ENCODE assay signal across 22 cellular contexts in the genomic region with DNA sequence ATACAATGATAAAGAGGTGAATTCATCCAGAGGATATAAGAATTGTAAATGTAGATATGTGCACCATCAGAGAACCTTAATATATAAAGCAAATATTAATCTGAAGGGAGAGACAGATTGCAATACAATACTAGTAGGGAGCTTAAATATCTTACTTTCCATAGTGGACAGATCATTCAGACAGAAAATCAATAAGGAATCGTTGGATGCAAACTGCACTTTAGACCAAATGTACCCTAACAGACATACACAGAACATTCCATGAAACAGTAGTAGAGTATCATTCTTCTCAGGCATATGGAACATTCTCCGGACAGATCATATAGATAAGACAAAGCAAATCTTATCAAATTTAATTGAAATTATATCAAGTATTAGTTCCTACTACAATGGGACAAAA. TPM values are rescaled to one million over a fixed set of nuclear protein-coding genes. Genes with fewer than 3 reads are reported as not detected.
A peak's percentile ranks its signal among the peaks of the same experiment; 100 is the strongest.
DNase-seq lines count a peak whose midpoint lies in the region; ATAC-seq, FAIRE-seq and TF ChIP-seq lines count a peak whose summit lies in the region.
"Had no signal": no experiment of that assay in that cellular context is flagged by ENCODE, and none has a peak within 500 bp of the region (broad histone marks: within the 10 kb centered on the region; RNA-seq: fewer than 3 reads in every experiment).

No MANE protein-coding gene starts in this region.

- TF ChIP-seq CTCF in HepG2 (CRISPR knock-in tag; IDR thresholded peaks at IDR 0.05) (no peak), right lobe of liver (IDR thresholded peaks at IDR 0.05) (no peak)

- H3K36me3 ChIP-seq in HepG2 (replicated peaks in 1 of 2; ENCODE audit: control insufficient read depth in 1 of 2, insufficient read depth in 2 of 2, low read length in 2 of 2) (no peaks in the 10 kb centered on the region), right lobe of liver (no peaks in the 10 kb centered on the region)
- H3K36me3 ChIP-seq: BE2C had no signal

- WGBS in HepG2 (ENCODE audit: low lambda C conversion rate): 10% methylated on average over 2 of the region's 2 CpGs
- 42% methylated on average over 2 of the region's 2 CpGs for WGBS in right lobe of liver (ENCODE audit: insufficient coverage, low coverage, low lambda C conversion rate, missing lambda C conversion rate)

- H3K4me2 ChIP-seq in HepG2 (ENCODE audit: low read depth, low read length): no peak overlapping the region
- H3K4me2 ChIP-seq: GM23338 had no signal

- CTCF ChIA-PET in HepG2 (lab: Yijun Ruan, JAX; ENCODE audit: low intra/inter-chr PET ratio, low total read pairs): no interaction called here

- peak overlapping the region; percentile 18 for H3K27ac Mint-ChIP-seq in memory B cell
- peak overlapping the region; percentile 1 for H3K27ac Mint-ChIP-seq in stimulated activated memory B cell treated with anti-CD40 and anti-IgM and Interleukin-4, amounts not matched to agents 10 μg/mL and 1 μg/mL and 100 μg/mL, for 72 hours
- H3K27ac Mint-ChIP-seq: CD4-positive, alpha-beta T cell; GM23338; H9 had no signal

- POLR2A ChIA-PET in HepG2 (lab: Yijun Ruan, JAX): no interaction called here

- H3K9me3 ChIP-seq in HepG2 (ENCODE audit: low read length) (no peaks in the 10 kb centered on the region), right lobe of liver (no peaks in the 10 kb centered on the region)
- H3K9me3 ChIP-seq: BE2C; BLaER1 treated with 17β-estradiol and CSF1 and Interleukin-3, amounts not matched to agents 10 nM and 100 nM had no signal

- H3K4me3 Mint-ChIP-seq in memory B cell: no peak overlapping the region
- H3K4me3 Mint-ChIP-seq in stimulated activated memory B cell treated with anti-CD40 and anti-IgM and Interleukin-4, amounts not matched to agents 10 μg/mL and 1 μg/mL and 100 μg/mL, for 72 hours: no peak overlapping the region
- H3K4me3 Mint-ChIP-seq: CD14-positive monocyte; CD4-positive, alpha-beta T cell; CD8-positive, alpha-beta memory T cell; GM23338; H9 had no signal

- no peaks in the 10 kb centered on the region for H3K9me3 Mint-ChIP-seq in memory B cell
- H3K9me3 Mint-ChIP-seq in stimulated activated memory B cell treated with anti-CD40 and anti-IgM and Interleukin-4, amounts not matched to agents 10 μg/mL and 1 μg/mL and 100 μg/mL, for 72 hours: no peaks in the 10 kb centered on the region
- H3K9me3 Mint-ChIP-seq: CD14-positive monocyte; CD4-positive, alpha-beta T cell; CD8-positive, alpha-beta memory T cell; GM23338; H9 had no signal

- no peak for DNase-seq in HepG2 (ENCODE audit: low spot score)
- no peak for DNase-seq in right lobe of liver
- no peak for DNase-seq in memory B cell (ENCODE audit: low spot score in 2 of 2)
- no peak for DNase-seq in Ammon's horn (ENCODE audit: low spot score)
- DNase-seq: BE2C; CD4-positive, alpha-beta T cell; CD8-positive, alpha-beta memory T cell; DMS53; DMS79 treated with DMSO at 0.1 percent for 48 hours; GF-D8; H9 had no signal

- H3K27me3 ChIP-seq in HepG2 (ENCODE audit: control insufficient read depth in 1 of 2, insufficient read depth in 2 of 2, low read length in 2 of 2): no peaks in the 10 kb centered on the region
- H3K27me3 ChIP-seq in right lobe of liver: no peaks in the 10 kb centered on the region
- H3K27me3 ChIP-seq: BE2C; BLaER1 treated with 17β-estradiol and CSF1 and Interleukin-3, amounts not matched to agents 10 nM and 100 nM had no signal

- no peak overlapping the region for H3K27ac ChIP-seq in HepG2 (ENCODE audit: extremely low read length, insufficient read depth, low read length)
- no peak overlapping the region for H3K27ac ChIP-seq in right lobe of liver
- H3K27ac ChIP-seq: 22Rv1 had no signal

- FAIRE-seq in HepG2 (lab: Jason Lieb, UNC): no peak
- FAIRE-seq: A204.1, GM12891, GM18507, GM19239 had no signal

- no peak overlapping the region for H3K4me3 ChIP-seq in HepG2 (replicated peaks in 1 of 3; ENCODE audit: insufficient read depth in 1 of 3, low read depth in 2 of 3, low read length in 3 of 3)
- no peak overlapping the region for H3K4me3 ChIP-seq in right lobe of liver
- H3K4me3 ChIP-seq: BLaER1 treated with 17β-estradiol and CSF1 and Interleukin-3, amounts not matched to agents 10 nM and 100 nM; GM23338 had no signal

- H3K4me1 ChIP-seq in HepG2 (ENCODE audit: insufficient read depth, low read length): peaks cover 10% of the 10 kb centered on the region
- H3K4me1 ChIP-seq in right lobe of liver: no peaks in the 10 kb centered on the region
- H3K4me1 ChIP-seq: BE2C had no signal

- intact Hi-C loops in HepG2 (cut with micrococcal nuclease; ENCODE audit: unreplicated experiment): loop anchor here (10.0 kb wide), 1 partner anchor 760 kb away; a partner anchor contains a TSS
- intact Hi-C loops in right lobe of liver (cut with DNase I): no loop called here

- H3K4me1 Mint-ChIP-seq in memory B cell: no peaks in the 10 kb centered on the region
- H3K4me1 Mint-ChIP-seq in stimulated activated memory B cell treated with anti-CD40 and anti-IgM and Interleukin-4, amounts not matched to agents 10 μg/mL and 1 μg/mL and 100 μg/mL, for 72 hours: peaks cover 6% of the 10 kb centered on the region
- H3K4me1 Mint-ChIP-seq: CD14-positive monocyte; CD8-positive, alpha-beta memory T cell; GM23338; H9 had no signal

- H2AFZ ChIP-seq in HepG2 (ENCODE audit: low read length): no peak overlapping the region
- H2AFZ ChIP-seq: GM23338 had no signal

- no peak for TF ChIP-seq EP300 in HepG2 (IDR thresholded peaks at IDR 0.05; ENCODE audit: low read depth in 2 of 2, low read length in 2 of 2)
- TF ChIP-seq EP300 in HepG2 (CRISPR knock-in tag; IDR thresholded peaks at IDR 0.05; ENCODE audit: borderline replicate concordance): no peak

- ATAC-seq in HepG2 (peak; percentile 39; the same call in 2 of the 3 replicates), right lobe of liver (no peak), memory B cell (ENCODE audit: low read depth) (no peak), GM19351 (IDR thresholded peaks at IDR 0.05; ENCODE audit: unreplicated experiment) (no peak)
- no peak for ATAC-seq in stimulated activated memory B cell treated with anti-CD40 and anti-IgM and Interleukin-4, amounts not matched to agents 10 μg/mL and 1 μg/mL and 100 μg/mL, for 72 hours
- ATAC-seq: GM23338, HCT116 had no signal

- no peaks in the 10 kb centered on the region for H4K20me1 ChIP-seq in HepG2 (ENCODE audit: insufficient read depth, low read length)

- no peak overlapping the region for H3K9ac ChIP-seq in HepG2 (ENCODE audit: insufficient read depth, low read depth, low read length)

- no peaks in the 10 kb centered on the region for H3K27me3 Mint-ChIP-seq in memory B cell
- peaks cover 5% of the 10 kb centered on the region for H3K27me3 Mint-ChIP-seq in stimulated activated memory B cell treated with anti-CD40 and anti-IgM and Interleukin-4, amounts not matched to agents 10 μg/mL and 1 μg/mL and 100 μg/mL, for 72 hours
- H3K27me3 Mint-ChIP-seq: CD4-positive, alpha-beta T cell had no signal

- no TSS peak for BruUV-seq in HepG2 (replicated peaks; lab: Mats Ljungman, UMichigan)

- TF ChIP-seq RAD21 in HepG2 (CRISPR knock-in tag; IDR thresholded peaks at IDR 0.05): no peak

- in situ Hi-C loops in HepG2 (cut with HindIII; ENCODE audit: extremely low pct_ligation_motif_present, low pct_unique_long_range_greater_than_20kb): loop anchor here (10.0 kb wide), 1 partner anchor 100 kb away; a partner anchor contains a TSS

- H3K36me3 Mint-ChIP-seq in memory B cell: peaks cover 2% of the 10 kb centered on the region
- H3K36me3 Mint-ChIP-seq in stimulated activated memory B cell treated with anti-CD40 and anti-IgM and Interleukin-4, amounts not matched to agents 10 μg/mL and 1 μg/mL and 100 μg/mL, for 72 hours: no peaks in the 10 kb centered on the region

- no peak for TF ChIP-seq POLR2A in HepG2 (IDR thresholded peaks at IDR 0.05; ENCODE audit: insufficient read depth in 1 of 2, low read depth in 2 of 2, low read length in 2 of 2)
- no peak for TF ChIP-seq POLR2A in right lobe of liver (IDR thresholded peaks at IDR 0.05)

- no peaks in the 10 kb centered on the region for H3K79me2 ChIP-seq in HepG2 (ENCODE audit: insufficient read depth, low read length)

RNA-seq across cellular contexts. Expression of a gene that starts 35.0 kb away (rescaled TPM):
- 10.3 and 15.8 TPM in 2 replicates for total RNA-seq in HepG2 (2016; rRNA removed; fragmentation: Illumina TruSeq; extraction: Trizol)
- 8.2 and 11.6 TPM in 2 replicates for total RNA-seq in HepG2 (2016; cell fraction: cytosol; rRNA removed; fragmentation: Illumina TruSeq; extraction: Trizol; ENCODE audit: low read depth)
- 10.6 and 19.4 TPM in 2 replicates for total RNA-seq in HepG2 (2016; cell fraction: insoluble cytoplasmic fraction; rRNA removed; fragmentation: Illumina TruSeq; extraction: Trizol)
- 4.6 and 7.3 TPM in 2 replicates for total RNA-seq in HepG2 (2016; cell fraction: membrane; rRNA removed; fragmentation: Illumina TruSeq; extraction: Trizol)
- total RNA-seq in HepG2 (2016; cell fraction: nucleus; rRNA removed; fragmentation: Illumina TruSeq; extraction: Trizol): 6.1 and 7.5 TPM in 2 replicates
- polyA plus RNA-seq in HepG2 (2011; rRNA removed): 4.2 and 5.2 TPM in 2 replicates
- polyA plus RNA-seq in HepG2 (2011; cell fraction: cytosol; rRNA removed): 2.1 and 3.9 TPM in 2 replicates
- 0.66 and 2.4 TPM in 2 replicates for polyA plus RNA-seq in HepG2 (2011; cell fraction: nucleus; rRNA removed)
- polyA plus RNA-seq in HepG2 (2012): 8.7 and 8.8 TPM in 2 replicates
- 0.37 and 0.62 TPM in 2 replicates for polyA plus RNA-seq in HepG2 (2016; cell fraction: cytosol; fragmentation: Illumina TruSeq; extraction: Trizol; ENCODE audit: low read depth)
- 10.9 and 11.7 TPM in 2 replicates for polyA plus RNA-seq in HepG2 (2016; cell fraction: insoluble cytoplasmic fraction; fragmentation: Illumina TruSeq; extraction: Trizol; ENCODE audit: low read depth)
- 0.89 and 1.6 TPM in 2 replicates for polyA plus RNA-seq in HepG2 (2016; cell fraction: membrane; fragmentation: Illumina TruSeq; extraction: Trizol; ENCODE audit: low read depth)
- polyA plus RNA-seq in HepG2 (2016; cell fraction: nucleus; fragmentation: Illumina TruSeq; extraction: Trizol; ENCODE audit: insufficient read depth, low read depth): 7.6 and 8.1 TPM in 2 replicates
- 1.4 and 2.2 TPM in 2 replicates for polyA minus RNA-seq in HepG2 (2011; rRNA and poly(A)+ RNA removed; ENCODE audit: low replicate concordance)
- polyA minus RNA-seq in HepG2 (2011; cell fraction: cytosol; rRNA and poly(A)+ RNA removed): 4.0 and 6.7 TPM in 2 replicates
- polyA minus RNA-seq in HepG2 (2011; cell fraction: nucleus; rRNA and poly(A)+ RNA removed): 7.5 and 9.0 TPM in 2 replicates
- 1 to 10 TPM; 2.3 to 6.0 (median 4.9) TPM for total RNA-seq in right lobe of liver

RNA-seq across cellular contexts. Expression of a gene that starts 44.6 kb away (rescaled TPM):
- total RNA-seq in HepG2 (2016; rRNA removed; fragmentation: Illumina TruSeq; extraction: Trizol) (130 and 141 TPM in 2 replicates), right lobe of liver (10 to 100 TPM; 59.4 to 93.0 (median 82.4) TPM)
- 13.2 and 14.6 TPM in 2 replicates for total RNA-seq in HepG2 (2016; cell fraction: cytosol; rRNA removed; fragmentation: Illumina TruSeq; extraction: Trizol; ENCODE audit: low read depth)
- 127 and 142 TPM in 2 replicates for total RNA-seq in HepG2 (2016; cell fraction: insoluble cytoplasmic fraction; rRNA removed; fragmentation: Illumina TruSeq; extraction: Trizol)
- total RNA-seq in HepG2 (2016; cell fraction: membrane; rRNA removed; fragmentation: Illumina TruSeq; extraction: Trizol): 48.8 and 52.7 TPM in 2 replicates
- 60.6 and 73.7 TPM in 2 replicates for total RNA-seq in HepG2 (2016; cell fraction: nucleus; rRNA removed; fragmentation: Illumina TruSeq; extraction: Trizol)
- polyA plus RNA-seq in HepG2 (2011; rRNA removed): 86.7 and 106 TPM in 2 replicates
- 70.4 and 89.0 TPM in 2 replicates for polyA plus RNA-seq in HepG2 (2011; cell fraction: cytosol; rRNA removed)
- polyA plus RNA-seq in HepG2 (2011; cell fraction: nucleus; rRNA removed): 66.3 and 74.9 TPM in 2 replicates
- 139 and 160 TPM in 2 replicates for polyA plus RNA-seq in HepG2 (2012)
- 22.6 and 27.2 TPM in 2 replicates for polyA plus RNA-seq in HepG2 (2016; cell fraction: cytosol; fragmentation: Illumina TruSeq; extraction: Trizol; ENCODE audit: low read depth)
- polyA plus RNA-seq in HepG2 (2016; cell fraction: insoluble cytoplasmic fraction; fragmentation: Illumina TruSeq; extraction: Trizol; ENCODE audit: low read depth): 141 and 165 TPM in 2 replicates
- polyA plus RNA-seq in HepG2 (2016; cell fraction: membrane; fragmentation: Illumina TruSeq; extraction: Trizol; ENCODE audit: low read depth): 51.8 and 55.1 TPM in 2 replicates
- 79.3 and 95.6 TPM in 2 replicates for polyA plus RNA-seq in HepG2 (2016; cell fraction: nucleus; fragmentation: Illumina TruSeq; extraction: Trizol; ENCODE audit: insufficient read depth, low read depth)
- 326 and 356 TPM in 2 replicates for polyA minus RNA-seq in HepG2 (2011; rRNA and poly(A)+ RNA removed; ENCODE audit: low replicate concordance)
- polyA minus RNA-seq in HepG2 (2011; cell fraction: cytosol; rRNA and poly(A)+ RNA removed): 120 and 131 TPM in 2 replicates
- 94.9 and 101 TPM in 2 replicates for polyA minus RNA-seq in HepG2 (2011; cell fraction: nucleus; rRNA and poly(A)+ RNA removed)
